In the genomic region with DNA sequence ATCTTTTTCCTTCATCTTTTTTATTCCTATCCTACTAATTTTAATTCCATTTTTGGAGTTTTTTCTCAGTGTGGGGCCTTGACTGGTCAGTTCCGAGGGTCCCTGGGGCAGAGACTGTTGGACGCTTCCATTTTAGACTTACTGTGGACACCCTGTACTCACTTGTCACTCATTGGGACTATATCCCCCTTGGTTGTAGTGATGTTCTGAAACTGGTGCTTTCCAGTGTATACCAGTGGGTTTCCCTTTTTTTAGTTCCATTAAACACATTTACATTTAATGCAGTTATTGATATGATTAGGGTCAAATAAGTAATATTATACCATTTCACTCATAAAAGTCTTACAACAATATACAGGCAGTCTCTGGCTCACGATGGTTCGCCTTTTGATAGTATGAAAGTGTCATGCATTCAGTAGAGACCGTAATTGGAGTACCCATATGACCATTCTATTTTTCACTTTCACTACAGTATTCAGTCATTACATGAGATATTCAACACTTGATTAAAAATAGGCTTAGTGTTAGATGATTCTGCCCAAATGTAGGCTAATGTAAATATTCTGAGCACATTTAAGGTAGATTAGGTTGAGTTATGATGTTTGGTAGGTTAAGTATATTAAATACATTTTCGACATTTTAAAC, we compare ENCODE assay signal across 1 cellular context.
TF ChIP-seq lines count a peak whose summit lies in the region.

No MANE protein-coding gene starts in this region.

TF ChIP-seq in GM12878, 131 proteins besides CTCF, POLR2A, EP300 and RAD21 (continued from another document and continues in another):
- TF ChIP-seq MEF2B (IDR thresholded peaks at IDR 0.05; ENCODE audit: partially characterized antibody, poor library complexity, severe bottlenecking): peak; percentile 63
- TF ChIP-seq, protein P1, sequence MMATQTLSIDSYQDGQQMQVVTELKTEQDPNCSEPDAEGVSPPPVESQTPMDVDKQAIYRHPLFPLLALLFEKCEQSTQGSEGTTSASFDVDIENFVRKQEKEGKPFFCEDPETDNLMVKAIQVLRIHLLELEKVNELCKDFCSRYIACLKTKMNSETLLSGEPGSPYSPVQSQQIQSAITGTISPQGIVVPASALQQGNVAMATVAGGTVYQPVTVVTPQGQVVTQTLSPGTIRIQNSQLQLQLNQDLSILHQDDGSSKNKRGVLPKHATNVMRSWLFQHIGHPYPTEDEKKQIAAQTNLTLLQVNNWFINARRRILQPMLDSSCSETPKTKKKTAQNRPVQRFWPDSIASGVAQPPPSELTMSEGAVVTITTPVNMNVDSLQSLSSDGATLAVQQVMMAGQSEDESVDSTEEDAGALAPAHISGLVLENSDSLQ (IDR thresholded peaks at IDR 0.05): peak; percentile 85
- TF ChIP-seq POLR2AphosphoS2 (IDR thresholded peaks at IDR 0.05; ENCODE audit: low read depth, low read length): no peak
- TF ChIP-seq, protein P2, sequence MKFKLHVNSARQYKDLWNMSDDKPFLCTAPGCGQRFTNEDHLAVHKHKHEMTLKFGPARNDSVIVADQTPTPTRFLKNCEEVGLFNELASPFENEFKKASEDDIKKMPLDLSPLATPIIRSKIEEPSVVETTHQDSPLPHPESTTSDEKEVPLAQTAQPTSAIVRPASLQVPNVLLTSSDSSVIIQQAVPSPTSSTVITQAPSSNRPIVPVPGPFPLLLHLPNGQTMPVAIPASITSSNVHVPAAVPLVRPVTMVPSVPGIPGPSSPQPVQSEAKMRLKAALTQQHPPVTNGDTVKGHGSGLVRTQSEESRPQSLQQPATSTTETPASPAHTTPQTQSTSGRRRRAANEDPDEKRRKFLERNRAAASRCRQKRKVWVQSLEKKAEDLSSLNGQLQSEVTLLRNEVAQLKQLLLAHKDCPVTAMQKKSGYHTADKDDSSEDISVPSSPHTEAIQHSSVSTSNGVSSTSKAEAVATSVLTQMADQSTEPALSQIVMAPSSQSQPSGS (IDR thresholded peaks at IDR 0.05; ENCODE audit: low read length): peak; percentile 60
- TF ChIP-seq POU2F2 (IDR thresholded peaks at IDR 0.05; ENCODE audit: borderline replicate concordance, low read depth, low read length): 0 out of 3 replicates have a peak, but pooled peaks have one; percentile 23
- TF ChIP-seq NR2F1 (conservative IDR thresholded peaks at IDR 0.05): no peak
- TF ChIP-seq, protein P3, sequence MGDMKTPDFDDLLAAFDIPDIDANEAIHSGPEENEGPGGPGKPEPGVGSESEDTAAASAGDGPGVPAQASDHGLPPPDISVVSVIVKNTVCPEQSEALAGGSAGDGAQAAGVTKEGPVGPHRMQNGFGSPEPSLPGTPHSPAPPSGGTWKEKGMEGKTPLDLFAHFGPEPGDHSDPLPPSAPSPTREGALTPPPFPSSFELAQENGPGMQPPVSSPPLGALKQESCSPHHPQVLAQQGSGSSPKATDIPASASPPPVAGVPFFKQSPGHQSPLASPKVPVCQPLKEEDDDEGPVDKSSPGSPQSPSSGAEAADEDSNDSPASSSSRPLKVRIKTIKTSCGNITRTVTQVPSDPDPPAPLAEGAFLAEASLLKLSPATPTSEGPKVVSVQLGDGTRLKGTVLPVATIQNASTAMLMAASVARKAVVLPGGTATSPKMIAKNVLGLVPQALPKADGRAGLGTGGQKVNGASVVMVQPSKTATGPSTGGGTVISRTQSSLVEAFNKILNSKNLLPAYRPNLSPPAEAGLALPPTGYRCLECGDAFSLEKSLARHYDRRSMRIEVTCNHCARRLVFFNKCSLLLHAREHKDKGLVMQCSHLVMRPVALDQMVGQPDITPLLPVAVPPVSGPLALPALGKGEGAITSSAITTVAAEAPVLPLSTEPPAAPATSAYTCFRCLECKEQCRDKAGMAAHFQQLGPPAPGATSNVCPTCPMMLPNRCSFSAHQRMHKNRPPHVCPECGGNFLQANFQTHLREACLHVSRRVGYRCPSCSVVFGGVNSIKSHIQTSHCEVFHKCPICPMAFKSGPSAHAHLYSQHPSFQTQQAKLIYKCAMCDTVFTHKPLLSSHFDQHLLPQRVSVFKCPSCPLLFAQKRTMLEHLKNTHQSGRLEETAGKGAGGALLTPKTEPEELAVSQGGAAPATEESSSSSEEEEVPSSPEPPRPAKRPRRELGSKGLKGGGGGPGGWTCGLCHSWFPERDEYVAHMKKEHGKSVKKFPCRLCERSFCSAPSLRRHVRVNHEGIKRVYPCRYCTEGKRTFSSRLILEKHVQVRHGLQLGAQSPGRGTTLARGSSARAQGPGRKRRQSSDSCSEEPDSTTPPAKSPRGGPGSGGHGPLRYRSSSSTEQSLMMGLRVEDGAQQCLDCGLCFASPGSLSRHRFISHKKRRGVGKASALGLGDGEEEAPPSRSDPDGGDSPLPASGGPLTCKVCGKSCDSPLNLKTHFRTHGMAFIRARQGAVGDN (IDR thresholded peaks at IDR 0.05): peak; percentile 39; the same call in 1 of the 2 replicates
- peak; percentile 57 for TF ChIP-seq NFIC (IDR thresholded peaks at IDR 0.05; ENCODE audit: low read depth, low read length)
- TF ChIP-seq RBBP5 (conservative IDR thresholded peaks at IDR 0.05): no peak
- TF ChIP-seq RFX5 (IDR thresholded peaks at IDR 0.05; ENCODE audit: low read depth, low read length): no peak
- TF ChIP-seq PAX5 (IDR thresholded peaks at IDR 0.05; ENCODE audit: borderline replicate concordance, low read depth, low read length): no peak
- TF ChIP-seq RAD51 (IDR thresholded peaks at IDR 0.05): 0 out of 2 replicates have a peak, but pooled peaks have one; percentile 27
- peak; percentile 56; the same call in 1 of the 2 replicates for TF ChIP-seq CREM (IDR thresholded peaks at IDR 0.05; ENCODE audit: low read depth)
- no peak for TF ChIP-seq MXI1 (IDR thresholded peaks at IDR 0.05; ENCODE audit: low read depth, low read length)
- TF ChIP-seq POLR2AphosphoS5 (IDR thresholded peaks at IDR 0.05; ENCODE audit: low read length): no peak
- TF ChIP-seq BRCA1 (IDR thresholded peaks at IDR 0.05; ENCODE audit: low read depth, low read length): no peak
- TF ChIP-seq IKZF1 (conservative IDR thresholded peaks at IDR 0.05): no peak
- TF ChIP-seq JUNB (IDR thresholded peaks at IDR 0.05): peak; percentile 93
- TF ChIP-seq NFXL1 (IDR thresholded peaks at IDR 0.05; ENCODE audit: borderline replicate concordance): no peak
- no peak for TF ChIP-seq ZBED1 (IDR thresholded peaks at IDR 0.05; ENCODE audit: borderline replicate concordance)
- TF ChIP-seq, protein P4, sequence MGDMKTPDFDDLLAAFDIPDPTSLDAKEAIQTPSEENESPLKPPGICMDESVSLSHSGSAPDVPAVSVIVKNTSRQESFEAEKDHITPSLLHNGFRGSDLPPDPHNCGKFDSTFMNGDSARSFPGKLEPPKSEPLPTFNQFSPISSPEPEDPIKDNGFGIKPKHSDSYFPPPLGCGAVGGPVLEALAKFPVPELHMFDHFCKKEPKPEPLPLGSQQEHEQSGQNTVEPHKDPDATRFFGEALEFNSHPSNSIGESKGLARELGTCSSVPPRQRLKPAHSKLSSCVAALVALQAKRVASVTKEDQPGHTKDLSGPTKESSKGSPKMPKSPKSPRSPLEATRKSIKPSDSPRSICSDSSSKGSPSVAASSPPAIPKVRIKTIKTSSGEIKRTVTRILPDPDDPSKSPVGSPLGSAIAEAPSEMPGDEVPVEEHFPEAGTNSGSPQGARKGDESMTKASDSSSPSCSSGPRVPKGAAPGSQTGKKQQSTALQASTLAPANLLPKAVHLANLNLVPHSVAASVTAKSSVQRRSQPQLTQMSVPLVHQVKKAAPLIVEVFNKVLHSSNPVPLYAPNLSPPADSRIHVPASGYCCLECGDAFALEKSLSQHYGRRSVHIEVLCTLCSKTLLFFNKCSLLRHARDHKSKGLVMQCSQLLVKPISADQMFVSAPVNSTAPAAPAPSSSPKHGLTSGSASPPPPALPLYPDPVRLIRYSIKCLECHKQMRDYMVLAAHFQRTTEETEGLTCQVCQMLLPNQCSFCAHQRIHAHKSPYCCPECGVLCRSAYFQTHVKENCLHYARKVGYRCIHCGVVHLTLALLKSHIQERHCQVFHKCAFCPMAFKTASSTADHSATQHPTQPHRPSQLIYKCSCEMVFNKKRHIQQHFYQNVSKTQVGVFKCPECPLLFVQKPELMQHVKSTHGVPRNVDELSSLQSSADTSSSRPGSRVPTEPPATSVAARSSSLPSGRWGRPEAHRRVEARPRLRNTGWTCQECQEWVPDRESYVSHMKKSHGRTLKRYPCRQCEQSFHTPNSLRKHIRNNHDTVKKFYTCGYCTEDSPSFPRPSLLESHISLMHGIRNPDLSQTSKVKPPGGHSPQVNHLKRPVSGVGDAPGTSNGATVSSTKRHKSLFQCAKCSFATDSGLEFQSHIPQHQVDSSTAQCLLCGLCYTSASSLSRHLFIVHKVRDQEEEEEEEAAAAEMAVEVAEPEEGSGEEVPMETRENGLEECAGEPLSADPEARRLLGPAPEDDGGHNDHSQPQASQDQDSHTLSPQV (IDR thresholded peaks at IDR 0.05): peak; percentile 15; the same call in 1 of the 2 replicates
- TF ChIP-seq, protein P5, sequence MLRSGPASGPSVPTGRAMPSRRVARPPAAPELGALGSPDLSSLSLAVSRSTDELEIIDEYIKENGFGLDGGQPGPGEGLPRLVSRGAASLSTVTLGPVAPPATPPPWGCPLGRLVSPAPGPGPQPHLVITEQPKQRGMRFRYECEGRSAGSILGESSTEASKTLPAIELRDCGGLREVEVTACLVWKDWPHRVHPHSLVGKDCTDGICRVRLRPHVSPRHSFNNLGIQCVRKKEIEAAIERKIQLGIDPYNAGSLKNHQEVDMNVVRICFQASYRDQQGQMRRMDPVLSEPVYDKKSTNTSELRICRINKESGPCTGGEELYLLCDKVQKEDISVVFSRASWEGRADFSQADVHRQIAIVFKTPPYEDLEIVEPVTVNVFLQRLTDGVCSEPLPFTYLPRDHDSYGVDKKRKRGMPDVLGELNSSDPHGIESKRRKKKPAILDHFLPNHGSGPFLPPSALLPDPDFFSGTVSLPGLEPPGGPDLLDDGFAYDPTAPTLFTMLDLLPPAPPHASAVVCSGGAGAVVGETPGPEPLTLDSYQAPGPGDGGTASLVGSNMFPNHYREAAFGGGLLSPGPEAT (IDR thresholded peaks at IDR 0.05; ENCODE audit: low read depth): peak; percentile 69; the same call in 1 of the 2 replicates
- 0 out of 2 replicates have a peak, but pooled peaks have one; percentile 34 for TF ChIP-seq YY1 (IDR thresholded peaks at IDR 0.05; ENCODE audit: low read depth, low read length)
- TF ChIP-seq BHLHE40 (IDR thresholded peaks at IDR 0.05; ENCODE audit: borderline replicate concordance in 1 of 2, low read depth in 2 of 2, low read length in 1 of 2): 0 out of 4 replicates have a peak, but pooled peaks of 1 of the 2 experiments have one; percentile 30
- TF ChIP-seq, protein P6, sequence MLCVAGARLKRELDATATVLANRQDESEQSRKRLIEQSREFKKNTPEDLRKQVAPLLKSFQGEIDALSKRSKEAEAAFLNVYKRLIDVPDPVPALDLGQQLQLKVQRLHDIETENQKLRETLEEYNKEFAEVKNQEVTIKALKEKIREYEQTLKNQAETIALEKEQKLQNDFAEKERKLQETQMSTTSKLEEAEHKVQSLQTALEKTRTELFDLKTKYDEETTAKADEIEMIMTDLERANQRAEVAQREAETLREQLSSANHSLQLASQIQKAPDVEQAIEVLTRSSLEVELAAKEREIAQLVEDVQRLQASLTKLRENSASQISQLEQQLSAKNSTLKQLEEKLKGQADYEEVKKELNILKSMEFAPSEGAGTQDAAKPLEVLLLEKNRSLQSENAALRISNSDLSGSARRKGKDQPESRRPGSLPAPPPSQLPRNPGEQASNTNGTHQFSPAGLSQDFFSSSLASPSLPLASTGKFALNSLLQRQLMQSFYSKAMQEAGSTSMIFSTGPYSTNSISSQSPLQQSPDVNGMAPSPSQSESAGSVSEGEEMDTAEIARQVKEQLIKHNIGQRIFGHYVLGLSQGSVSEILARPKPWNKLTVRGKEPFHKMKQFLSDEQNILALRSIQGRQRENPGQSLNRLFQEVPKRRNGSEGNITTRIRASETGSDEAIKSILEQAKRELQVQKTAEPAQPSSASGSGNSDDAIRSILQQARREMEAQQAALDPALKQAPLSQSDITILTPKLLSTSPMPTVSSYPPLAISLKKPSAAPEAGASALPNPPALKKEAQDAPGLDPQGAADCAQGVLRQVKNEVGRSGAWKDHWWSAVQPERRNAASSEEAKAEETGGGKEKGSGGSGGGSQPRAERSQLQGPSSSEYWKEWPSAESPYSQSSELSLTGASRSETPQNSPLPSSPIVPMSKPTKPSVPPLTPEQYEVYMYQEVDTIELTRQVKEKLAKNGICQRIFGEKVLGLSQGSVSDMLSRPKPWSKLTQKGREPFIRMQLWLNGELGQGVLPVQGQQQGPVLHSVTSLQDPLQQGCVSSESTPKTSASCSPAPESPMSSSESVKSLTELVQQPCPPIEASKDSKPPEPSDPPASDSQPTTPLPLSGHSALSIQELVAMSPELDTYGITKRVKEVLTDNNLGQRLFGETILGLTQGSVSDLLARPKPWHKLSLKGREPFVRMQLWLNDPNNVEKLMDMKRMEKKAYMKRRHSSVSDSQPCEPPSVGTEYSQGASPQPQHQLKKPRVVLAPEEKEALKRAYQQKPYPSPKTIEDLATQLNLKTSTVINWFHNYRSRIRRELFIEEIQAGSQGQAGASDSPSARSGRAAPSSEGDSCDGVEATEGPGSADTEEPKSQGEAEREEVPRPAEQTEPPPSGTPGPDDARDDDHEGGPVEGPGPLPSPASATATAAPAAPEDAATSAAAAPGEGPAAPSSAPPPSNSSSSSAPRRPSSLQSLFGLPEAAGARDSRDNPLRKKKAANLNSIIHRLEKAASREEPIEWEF (IDR thresholded peaks at IDR 0.05; ENCODE audit: insufficient replicate concordance, low read depth, low read length): no peak
- TF ChIP-seq, protein P7, sequence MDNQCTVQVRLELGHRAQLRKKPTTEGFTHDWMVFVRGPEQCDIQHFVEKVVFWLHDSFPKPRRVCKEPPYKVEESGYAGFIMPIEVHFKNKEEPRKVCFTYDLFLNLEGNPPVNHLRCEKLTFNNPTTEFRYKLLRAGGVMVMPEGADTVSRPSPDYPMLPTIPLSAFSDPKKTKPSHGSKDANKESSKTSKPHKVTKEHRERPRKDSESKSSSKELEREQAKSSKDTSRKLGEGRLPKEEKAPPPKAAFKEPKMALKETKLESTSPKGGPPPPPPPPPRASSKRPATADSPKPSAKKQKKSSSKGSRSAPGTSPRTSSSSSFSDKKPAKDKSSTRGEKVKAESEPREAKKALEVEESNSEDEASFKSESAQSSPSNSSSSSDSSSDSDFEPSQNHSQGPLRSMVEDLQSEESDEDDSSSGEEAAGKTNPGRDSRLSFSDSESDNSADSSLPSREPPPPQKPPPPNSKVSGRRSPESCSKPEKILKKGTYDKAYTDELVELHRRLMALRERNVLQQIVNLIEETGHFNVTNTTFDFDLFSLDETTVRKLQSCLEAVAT (IDR thresholded peaks at IDR 0.05): no peak
- TF ChIP-seq, protein P8, sequence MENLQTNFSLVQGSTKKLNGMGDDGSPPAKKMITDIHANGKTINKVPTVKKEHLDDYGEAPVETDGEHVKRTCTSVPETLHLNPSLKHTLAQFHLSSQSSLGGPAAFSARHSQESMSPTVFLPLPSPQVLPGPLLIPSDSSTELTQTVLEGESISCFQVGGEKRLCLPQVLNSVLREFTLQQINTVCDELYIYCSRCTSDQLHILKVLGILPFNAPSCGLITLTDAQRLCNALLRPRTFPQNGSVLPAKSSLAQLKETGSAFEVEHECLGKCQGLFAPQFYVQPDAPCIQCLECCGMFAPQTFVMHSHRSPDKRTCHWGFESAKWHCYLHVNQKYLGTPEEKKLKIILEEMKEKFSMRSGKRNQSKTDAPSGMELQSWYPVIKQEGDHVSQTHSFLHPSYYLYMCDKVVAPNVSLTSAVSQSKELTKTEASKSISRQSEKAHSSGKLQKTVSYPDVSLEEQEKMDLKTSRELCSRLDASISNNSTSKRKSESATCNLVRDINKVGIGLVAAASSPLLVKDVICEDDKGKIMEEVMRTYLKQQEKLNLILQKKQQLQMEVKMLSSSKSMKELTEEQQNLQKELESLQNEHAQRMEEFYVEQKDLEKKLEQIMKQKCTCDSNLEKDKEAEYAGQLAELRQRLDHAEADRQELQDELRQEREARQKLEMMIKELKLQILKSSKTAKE (IDR thresholded peaks at IDR 0.05; ENCODE audit: low read depth, poor library complexity, severe bottlenecking): peak; percentile 48
- TF ChIP-seq IRF4 (IDR thresholded peaks at IDR 0.05; ENCODE audit: low read depth, low read length): peak; percentile 86; the same call in 1 of the 2 replicates
- no peak for TF ChIP-seq SMC3 (IDR thresholded peaks at IDR 0.05; ENCODE audit: borderline replicate concordance, low read length)
- TF ChIP-seq ZZZ3 (IDR thresholded peaks at IDR 0.05; ENCODE audit: control insufficient read depth, insufficient read length, low read depth): no peak
- TF ChIP-seq SIX5 (IDR thresholded peaks at IDR 0.05; ENCODE audit: low read depth, low read length, severe bottlenecking): no peak
